Comparison of ENCODE assay signal across 9 cellular contexts in the genomic region with DNA sequence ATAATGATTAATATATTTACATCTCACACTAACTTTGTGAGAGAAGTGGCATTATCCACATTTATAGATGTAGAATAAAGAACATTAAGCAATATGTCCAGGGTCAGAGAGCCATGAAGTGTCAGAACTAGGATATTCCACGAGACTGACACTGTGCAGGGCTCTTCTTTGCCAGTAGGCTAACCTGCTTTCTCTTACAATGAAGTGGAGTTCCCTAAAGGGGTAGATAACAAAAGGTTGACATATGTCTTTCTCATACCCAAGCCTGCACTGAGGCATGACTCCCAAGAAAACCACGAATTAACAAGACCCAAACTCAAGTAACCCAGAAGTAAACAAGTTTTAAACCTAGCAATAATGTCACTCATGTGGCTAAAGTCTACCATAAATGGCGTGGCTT.
"Had no signal": no experiment of that assay in that cellular context is flagged by ENCODE, and none has a peak within 500 bp of the region (broad histone marks: within the 10 kb centered on the region; RNA-seq: fewer than 3 reads in every experiment).

No MANE protein-coding gene starts in this region.

- H3K9me3 Mint-ChIP-seq: neural progenitor cell had no signal

- H3K4me1 Mint-ChIP-seq: activated B cell treated with CpG ODN at 0.5 μM for 24 hours had no signal

- ATAC-seq: pancreas had no signal

- DNase-seq: activated B cell treated with CpG ODN at 0.5 μM for 24 hours; dermis blood vessel endothelial cell; hippocampal formation; pancreas; retina; stimulated activated CD4-positive, alpha-beta T cell treated with anti-CD3 and anti-CD28 coated beads, Interleukin-4, amount 100 ng/mL, for 24 hours; thyroid gland had no signal

- H3K4me3 Mint-ChIP-seq: activated B cell treated with CpG ODN at 0.5 μM for 24 hours; activated naive CD4-positive, alpha-beta T cell treated with anti-CD3 and anti-CD28 coated beads, Interleukin-2, amount 50 U/mL, for 24 hours; neural progenitor cell had no signal

- H3K36me3 Mint-ChIP-seq: neural progenitor cell had no signal

- H3K27ac Mint-ChIP-seq: activated B cell treated with CpG ODN at 0.5 μM for 24 hours; activated naive CD4-positive, alpha-beta T cell treated with anti-CD3 and anti-CD28 coated beads, Interleukin-2, amount 50 U/mL, for 24 hours; neural progenitor cell had no signal

- H3K27me3 Mint-ChIP-seq: activated B cell treated with CpG ODN at 0.5 μM for 24 hours; activated naive CD4-positive, alpha-beta T cell treated with anti-CD3 and anti-CD28 coated beads, Interleukin-2, amount 50 U/mL, for 24 hours had no signal
